In genomic region chr3:32992310-32992686, GRCh38 we compare ENCODE assay signal across 18 cellular contexts. TPM values are rescaled to one million over a fixed set of nuclear protein-coding genes. Genes with fewer than 3 reads are reported as not detected.
DNase-seq lines count a peak whose midpoint lies in the region; ATAC-seq lines count a peak whose summit lies in the region.
"Had no signal": no experiment of that assay in that cellular context is flagged by ENCODE, and none has a peak within 500 bp of the region (broad histone marks: within the 10 kb centered on the region; RNA-seq: fewer than 3 reads in every experiment).

No MANE protein-coding gene starts in this region.

- no peak for DNase-seq in activated CD4-positive, alpha-beta T cell treated with anti-CD3 and anti-CD28 coated beads, Interleukin-2, amount 10 ng/mL, durations not matched to agents 24 days and 14 days
- no peak for DNase-seq in activated CD4-positive, alpha-beta T cell treated with anti-CD3 and anti-CD28 coated beads for 48 hours
- DNase-seq in effector memory CD8-positive, alpha-beta T cell: no peak
- DNase-seq in hypothalamus (lab: John Stamatoyannopoulos, UW): no peak
- DNase-seq in middle frontal gyrus (ENCODE audit: extremely low spot score, low spot score): no peak
- DNase-seq: Calu3, lower lobe of right lung, NCI-H1436, NCI-H748 treated with DMSO at 0.1 percent for 48 hours, SIG-M5, spleen had no signal

- H3K27ac Mint-ChIP-seq in activated CD4-positive, alpha-beta T cell treated with anti-CD3 and anti-CD28 coated beads, Interleukin-2, amount 10 ng/mL, durations not matched to agents 24 days and 14 days: peak overlapping the region; percentile 96
- H3K27ac Mint-ChIP-seq in effector memory CD8-positive, alpha-beta T cell: peak overlapping the region; percentile 21 to 61
- H3K27ac Mint-ChIP-seq: type B pancreatic cell, WTC11 had no signal

- peaks cover 2% of the 10 kb centered on the region for H3K9me3 Mint-ChIP-seq in activated CD4-positive, alpha-beta T cell treated with anti-CD3 and anti-CD28 coated beads, Interleukin-2, amount 10 ng/mL, durations not matched to agents 24 days and 14 days
- no peaks in the 10 kb centered on the region for H3K9me3 Mint-ChIP-seq in effector memory CD8-positive, alpha-beta T cell
- H3K9me3 Mint-ChIP-seq: type B pancreatic cell, WTC11 had no signal

- peak; percentile 5 for ATAC-seq in GM21515 (IDR thresholded peaks at IDR 0.05; ENCODE audit: unreplicated experiment)
- ATAC-seq in HG03342 (IDR thresholded peaks at IDR 0.05; ENCODE audit: unreplicated experiment): peak; percentile 3
- ATAC-seq in effector memory CD8-positive, alpha-beta T cell (replicated peaks): no peak
- ATAC-seq in GM19455 (IDR thresholded peaks at IDR 0.05; ENCODE audit: unreplicated experiment): no peak
- ATAC-seq: A549, lower lobe of right lung, WTC11 had no signal

- peaks cover 25% of the 10 kb centered on the region for H3K36me3 Mint-ChIP-seq in activated CD4-positive, alpha-beta T cell treated with anti-CD3 and anti-CD28 coated beads, Interleukin-2, amount 10 ng/mL, durations not matched to agents 24 days and 14 days (ENCODE audit: low read depth)
- no peaks in the 10 kb centered on the region for H3K36me3 Mint-ChIP-seq in effector memory CD8-positive, alpha-beta T cell (ENCODE audit: insufficient read depth)
- H3K36me3 Mint-ChIP-seq: type B pancreatic cell, WTC11 had no signal

- peak overlapping the region; percentile 58 for H3K4me3 Mint-ChIP-seq in activated CD4-positive, alpha-beta T cell treated with anti-CD3 and anti-CD28 coated beads, Interleukin-2, amount 10 ng/mL, durations not matched to agents 24 days and 14 days
- H3K4me3 Mint-ChIP-seq in effector memory CD8-positive, alpha-beta T cell: no peak overlapping the region
- H3K4me3 Mint-ChIP-seq: type B pancreatic cell, WTC11 had no signal

- intact Hi-C loops in activated CD4-positive, alpha-beta T cell treated with anti-CD3 and anti-CD28 coated beads, Interleukin-2, amount 10 ng/mL, durations not matched to agents 24 days and 14 days (cut with micrococcal nuclease): loop anchor here (1.0 to 2.0 kb wide), 2 partner anchors 18 to 39 kb away; no protein-coding TSS in a partner anchor

- peaks cover 52% of the 10 kb centered on the region for H3K4me1 Mint-ChIP-seq in activated CD4-positive, alpha-beta T cell treated with anti-CD3 and anti-CD28 coated beads, Interleukin-2, amount 10 ng/mL, durations not matched to agents 24 days and 14 days
- H3K4me1 Mint-ChIP-seq in effector memory CD8-positive, alpha-beta T cell (ENCODE audit: low read depth in 2 of 2): peaks cover 11 to 27% of the 10 kb centered on the region in 2 donors

- H3K27me3 Mint-ChIP-seq in activated CD4-positive, alpha-beta T cell treated with anti-CD3 and anti-CD28 coated beads, Interleukin-2, amount 10 ng/mL, durations not matched to agents 24 days and 14 days: no peaks in the 10 kb centered on the region
- H3K27me3 Mint-ChIP-seq in effector memory CD8-positive, alpha-beta T cell: no peaks in the 10 kb centered on the region
- H3K27me3 Mint-ChIP-seq: IgD-negative memory B cell, type B pancreatic cell had no signal

RNA-seq across cellular contexts. Expression of gene CCR4, which starts 40.9 kb away (rescaled TPM):
- total RNA-seq in activated CD4-positive, alpha-beta T cell treated with anti-CD3 and anti-CD28 coated beads, Interleukin-2, amount 10 ng/mL, durations not matched to agents 24 days and 14 days: 86.6 and 88.9 TPM in 2 replicates
- total RNA-seq: Calu3 had no signal

Comparison
In these comparisons a context has a peak if more than half of its experiments do, and no peak if none do; other contexts are left out.
1. ATAC-seq: peak in GM21515 (single experiment) and HG03342 (single experiment); none in effector memory CD8-positive, alpha-beta T cell (single experiment) and GM19455 (single experiment).